In genomic region chrX:154484255-154485149, GRCh38 we compare ENCODE assay signal across 11 cellular contexts. TPM values are rescaled to one million over a fixed set of nuclear protein-coding genes. Genes with fewer than 3 reads are reported as not detected.
DNase-seq lines count a peak whose midpoint lies in the region; ATAC-seq and TF ChIP-seq lines count a peak whose summit lies in the region.
"Had no signal": no experiment of that assay in that cellular context is flagged by ENCODE, and none has a peak within 500 bp of the region (broad histone marks: within the 10 kb centered on the region; RNA-seq: fewer than 3 reads in every experiment).

No MANE protein-coding gene starts in this region.

- CTCF ChIA-PET in IMR-90 (lab: Yijun Ruan, JAX), result no interaction called here

- H3K4ac ChIP-seq in IMR-90 (ENCODE audit: low read depth, low read length) (no peak overlapping the region), neuronal stem cell (ENCODE audit: low read length) (no peak overlapping the region)

- peak overlapping the region; percentile 45 for H2AK9ac ChIP-seq in IMR-90 (replicated peaks; ENCODE audit: low read depth, low read length, poor library complexity)

- TF ChIP-seq EP300 in upper lobe of left lung (IDR thresholded peaks at IDR 0.05) (no peak), tibial nerve (IDR thresholded peaks at IDR 0.05) (no peak)

- H3K9me3 Mint-ChIP-seq in activated T-helper 2 cell treated with anti-CD3 and anti-CD28 coated beads, Interferon-gamma antibody, Interleukin-2, Interleukin-4, amounts not matched to agents 10 μg/mL and 5 μg/mL and 100 μg/mL, durations not matched to agents 14 hours and 24 hours and 36 hours, result no peaks in the 10 kb centered on the region

- H2AK5ac ChIP-seq in IMR-90 (ENCODE audit: low read depth, low read length) (peak overlapping the region; percentile 43), neuronal stem cell (ENCODE audit: low read depth, low read length) (no peak overlapping the region)

- no peak overlapping the region for H2BK20ac ChIP-seq in IMR-90 (ENCODE audit: low read depth, low read length)

- 100% methylated on average over 2 of the region's 16 CpGs; no CpG with 5 or more reads in 1 of the 2 experiments for WGBS in IMR-90 (ENCODE audit: extremely low coverage in 2 of 2, insufficient read length in 1 of 2), 2 experiments
- no CpG with 5 or more reads among the region's 16 CpGs for WGBS in neuronal stem cell (ENCODE audit: extremely low coverage in 2 of 2, insufficient read length in 2 of 2, insufficient replicate concordance in 1 of 2), 2 donors
- WGBS in upper lobe of left lung, 2 donors, result 90% methylated on average over 16 of the region's 16 CpGs; no CpG with 5 or more reads in 1 of the 2 donors
- 82 to 83% methylated on average over 4 to 16 of the region's 16 CpGs for WGBS in tibial nerve, 2 donors

- no peak overlapping the region for H4K91ac ChIP-seq in IMR-90 (ENCODE audit: insufficient read depth, low read depth, low read length)
- no peak overlapping the region for H4K91ac ChIP-seq in neuronal stem cell (ENCODE audit: low read depth, low read length, poor library complexity)

- H2BK12ac ChIP-seq in neuronal stem cell (ENCODE audit: low read length), result no peak overlapping the region

- peaks cover 16% of the 10 kb centered on the region; the same call in 1 of the 2 replicates for H3K36me3 ChIP-seq in IMR-90 (ENCODE audit: control insufficient read depth, insufficient read depth, low read length)
- peaks cover 3 to 8% of the 10 kb centered on the region in 2 donors for H3K36me3 ChIP-seq in neuronal stem cell (replicated peaks in 1 of 2; ENCODE audit: control insufficient read depth in 2 of 2, insufficient read depth in 2 of 2, low read length in 2 of 2)
- peaks cover 0 to 17% (median 2%) of the 10 kb centered on the region in 4 donors for H3K36me3 ChIP-seq in upper lobe of left lung
- peaks cover 0 to 26% (median 0%) of the 10 kb centered on the region in 3 donors for H3K36me3 ChIP-seq in tibial nerve

- no peak overlapping the region for H3K18ac ChIP-seq in IMR-90 (ENCODE audit: low read depth, low read length)
- no peak overlapping the region for H3K18ac ChIP-seq in neuronal stem cell (ENCODE audit: low read length)

- in situ Hi-C loops in Caki2 (cut with HindIII; ENCODE audit: low pct_unique_long_range_greater_than_20kb, low sequenced_read_pairs), result no loop called here
- in situ Hi-C loops in IMR-90 (cut with MboI; ENCODE audit: low sequenced_read_pairs), result no loop called here

- ATAC-seq in IMR-90 (ENCODE audit: low read depth) (no peak), upper lobe of left lung (ENCODE audit: low FRiP score in 2 of 2) (no peak), HG03520 (IDR thresholded peaks at IDR 0.05; ENCODE audit: unreplicated experiment) (no peak)

- DNase-seq in Caki2 (ENCODE audit: low read depth) (peak; percentile 36), IMR-90 (no peak), neuronal stem cell (ENCODE audit: low spot score) (no peak), NCI-H2196 treated with DMSO at 0.1 percent for 48 hours (lab: John Stamatoyannopoulos, UW; ENCODE audit: unreplicated experiment) (no peak), upper lobe of left lung (no peak), tibial nerve (ENCODE audit: low spot score in 2 of 2) (no peak)
- DNase-seq in activated T-helper 2 cell treated with anti-CD3 and anti-CD28 coated beads, Interferon-gamma antibody, Interleukin-2, Interleukin-4, amounts not matched to agents 10 μg/mL and 5 μg/mL and 100 μg/mL, durations not matched to agents 14 hours and 24 hours and 36 hours (ENCODE audit: low spot score), result no peak
- DNase-seq: NCI-H510A, T-helper 9 cell had no signal

- H3K23ac ChIP-seq in IMR-90 (ENCODE audit: low read depth, low read length) (no peak overlapping the region), neuronal stem cell (ENCODE audit: low read depth, low read length, poor library complexity) (no peak overlapping the region)

- H3K4me3 Mint-ChIP-seq in activated T-helper 2 cell treated with anti-CD3 and anti-CD28 coated beads, Interferon-gamma antibody, Interleukin-2, Interleukin-4, amounts not matched to agents 10 μg/mL and 5 μg/mL and 100 μg/mL, durations not matched to agents 14 hours and 24 hours and 36 hours (ENCODE audit: low read depth), result peak overlapping the region; percentile 71

- H3K27ac Mint-ChIP-seq in activated T-helper 2 cell treated with anti-CD3 and anti-CD28 coated beads, Interferon-gamma antibody, Interleukin-2, Interleukin-4, amounts not matched to agents 10 μg/mL and 5 μg/mL and 100 μg/mL, durations not matched to agents 14 hours and 24 hours and 36 hours, result no peak overlapping the region

- H3K36me3 Mint-ChIP-seq in activated T-helper 2 cell treated with anti-CD3 and anti-CD28 coated beads, Interferon-gamma antibody, Interleukin-2, Interleukin-4, amounts not matched to agents 10 μg/mL and 5 μg/mL and 100 μg/mL, durations not matched to agents 14 hours and 24 hours and 36 hours (ENCODE audit: low read depth), result peaks cover 31% of the 10 kb centered on the region

- no peak overlapping the region for H4K5ac ChIP-seq in IMR-90 (ENCODE audit: low read depth, low read length)

- H2AFZ ChIP-seq in IMR-90 (replicated peaks; ENCODE audit: low read length, poor library complexity) (no peak overlapping the region), neuronal stem cell (ENCODE audit: low read length) (no peak overlapping the region)
- H2AFZ ChIP-seq: parathyroid adenoma had no signal

- no peak overlapping the region for H3K56ac ChIP-seq in IMR-90 (ENCODE audit: extremely low read depth, insufficient read depth, low read length)

- H4K8ac ChIP-seq in IMR-90 (ENCODE audit: low read depth in 2 of 2, low read length in 2 of 2), result no peak overlapping the region
- no peak overlapping the region for H4K8ac ChIP-seq in neuronal stem cell (ENCODE audit: low read depth, low read length)

- 0 out of 2 replicates have a peak, but pooled peaks cover 5% of the 10 kb centered on the region for H3K9me1 ChIP-seq in IMR-90 (ENCODE audit: insufficient read depth, low read length)

- no peak overlapping the region for H2BK5ac ChIP-seq in IMR-90 (ENCODE audit: low read depth, low read length, poor library complexity, severe bottlenecking)
- no peak overlapping the region for H2BK5ac ChIP-seq in neuronal stem cell (ENCODE audit: low read length)

- dilution Hi-C loops in IMR-90 (cut with HindIII; ENCODE audit: low sequenced_read_pairs, unreplicated experiment), result no loop called here

- H4K20me1 ChIP-seq in IMR-90 (ENCODE audit: insufficient read depth, low read length), result peaks cover 4% of the 10 kb centered on the region; the same call in 1 of the 2 replicates

- peaks cover 12% of the 10 kb centered on the region for H3K4me1 Mint-ChIP-seq in activated T-helper 2 cell treated with anti-CD3 and anti-CD28 coated beads, Interferon-gamma antibody, Interleukin-2, Interleukin-4, amounts not matched to agents 10 μg/mL and 5 μg/mL and 100 μg/mL, durations not matched to agents 14 hours and 24 hours and 36 hours (ENCODE audit: low read depth)

- no peak overlapping the region for H3K14ac ChIP-seq in IMR-90 (replicated peaks; ENCODE audit: low read depth, low read length)
- H3K14ac ChIP-seq in neuronal stem cell (ENCODE audit: low read length), result no peak overlapping the region

- H3K9ac ChIP-seq in IMR-90 (ENCODE audit: low read depth, low read length) (no peak overlapping the region), neuronal stem cell (ENCODE audit: low read depth, low read length, poor library complexity) (peak overlapping the region; percentile 44)
- H3K9ac ChIP-seq: parathyroid adenoma had no signal

- H3K9me3 ChIP-seq in IMR-90 (ENCODE audit: control insufficient read depth, insufficient read depth, low read length), result no peaks in the 10 kb centered on the region
- no peaks in the 10 kb centered on the region for H3K9me3 ChIP-seq in neuronal stem cell (replicated peaks in 1 of 2; ENCODE audit: control insufficient read depth in 2 of 2, insufficient read depth in 1 of 2, low read depth in 1 of 2, low read length in 2 of 2)
- no peaks in the 10 kb centered on the region for H3K9me3 ChIP-seq in upper lobe of left lung
- H3K9me3 ChIP-seq in tibial nerve, result no peaks in the 10 kb centered on the region

- TF ChIP-seq RAD21 in IMR-90 (IDR thresholded peaks at IDR 0.05; ENCODE audit: low read length), result no peak

- H3K4me3 ChIP-seq in IMR-90 (ENCODE audit: insufficient read depth, low read depth, low read length), result no peak overlapping the region
- no peak overlapping the region for H3K4me3 ChIP-seq in neuronal stem cell (ENCODE audit: low read length in 2 of 2)
- H3K4me3 ChIP-seq in upper lobe of left lung, result peak overlapping the region in 1 of 4 donors; percentile 76
- no peak overlapping the region for H3K4me3 ChIP-seq in tibial nerve

- H3K27ac ChIP-seq in IMR-90 (ENCODE audit: insufficient read depth, low read length) (no peak overlapping the region), neuronal stem cell (replicated peaks; ENCODE audit: low read length) (no peak overlapping the region), upper lobe of left lung (peak overlapping the region in 1 of 4 donors; percentile 14), tibial nerve (peak overlapping the region in 2 of 4 donors; percentile 20 to 67)
- H3K27ac ChIP-seq: parathyroid adenoma had no signal

- no peak overlapping the region for H3K4me2 ChIP-seq in IMR-90 (ENCODE audit: low read depth, low read length)
- no peak overlapping the region for H3K4me2 ChIP-seq in neuronal stem cell (ENCODE audit: insufficient read depth, low read length, poor library complexity, severe bottlenecking)

- H2BK120ac ChIP-seq in IMR-90 (ENCODE audit: low read depth, low read length) (no peak overlapping the region), neuronal stem cell (ENCODE audit: low read depth, low read length) (no peak overlapping the region)

- intact Hi-C loops in IMR-90 (cut with micrococcal nuclease), result no loop called here
- intact Hi-C loops in activated T-helper 2 cell treated with anti-CD3 and anti-CD28 coated beads, Interferon-gamma antibody, Interleukin-2, Interleukin-4, amounts not matched to agents 10 μg/mL and 5 μg/mL and 100 μg/mL, durations not matched to agents 14 hours and 24 hours and 36 hours (cut with micrococcal nuclease), result loop anchor here (5.0 kb wide), 1 partner anchor 48 kb away; no protein-coding TSS in a partner anchor

- no peak for TF ChIP-seq CTCF in IMR-90 (conservative IDR thresholded peaks at IDR 0.05; ENCODE audit: low read depth, low read length)
- no peak for TF ChIP-seq CTCF in upper lobe of left lung (IDR thresholded peaks at IDR 0.05)
- no peak for TF ChIP-seq CTCF in tibial nerve (IDR thresholded peaks at IDR 0.05)

- POLR2A ChIA-PET in IMR-90 (lab: Charles Lee; ENCODE audit: unreplicated experiment), result no interaction called here

- H3K27me3 ChIP-seq in IMR-90 (ENCODE audit: control insufficient read depth, insufficient read depth, low read length) (no peaks in the 10 kb centered on the region), neuronal stem cell (ENCODE audit: control insufficient read depth in 3 of 3, insufficient read depth in 3 of 3, low read depth in 1 of 3, low read length in 3 of 3) (peaks cover 0 to 10% (median 0%) of the 10 kb centered on the region in 3 experiments), upper lobe of left lung (no peaks in the 10 kb centered on the region), tibial nerve (no peaks in the 10 kb centered on the region)

- H2BK15ac ChIP-seq in IMR-90 (ENCODE audit: low read depth, low read length) (no peak overlapping the region), neuronal stem cell (ENCODE audit: low read length) (no peak overlapping the region)

- no peak for TF ChIP-seq POLR2A in IMR-90 (IDR thresholded peaks at IDR 0.05; ENCODE audit: low read depth, low read length)
- no peak for TF ChIP-seq POLR2A in upper lobe of left lung (IDR thresholded peaks at IDR 0.05)
- TF ChIP-seq POLR2A in tibial nerve (IDR thresholded peaks at IDR 0.05), result no peak

- BruUV-seq in IMR-90 (replicated peaks; lab: Mats Ljungman, UMichigan), result no TSS peak

- H3K4me1 ChIP-seq in IMR-90 (ENCODE audit: control insufficient read depth, insufficient read depth, low read length), result peaks cover 4% of the 10 kb centered on the region; the same call in 1 of the 2 replicates
- H3K4me1 ChIP-seq in neuronal stem cell (ENCODE audit: control insufficient read depth in 2 of 2, insufficient read depth in 1 of 2, low read depth in 1 of 2, low read length in 2 of 2), result peaks cover 0 to under 1% of the 10 kb centered on the region in 2 donors
- peaks cover 3 to 36% (median 17%) of the 10 kb centered on the region in 4 donors for H3K4me1 ChIP-seq in upper lobe of left lung
- H3K4me1 ChIP-seq in tibial nerve, result peaks cover 0 to 40% (median 8%) of the 10 kb centered on the region in 4 donors
- H3K4me1 ChIP-seq: parathyroid adenoma had no signal

- no peaks in the 10 kb centered on the region for H3K27me3 Mint-ChIP-seq in activated T-helper 2 cell treated with anti-CD3 and anti-CD28 coated beads, Interferon-gamma antibody, Interleukin-2, Interleukin-4, amounts not matched to agents 10 μg/mL and 5 μg/mL and 100 μg/mL, durations not matched to agents 14 hours and 24 hours and 36 hours (ENCODE audit: low read depth)

- H3K79me1 ChIP-seq in IMR-90 (ENCODE audit: low read depth in 1 of 2, low read length in 2 of 2) (peaks cover 3 to 34% of the 10 kb centered on the region in 2 experiments; a peak in 3 of 4 replicates), neuronal stem cell (ENCODE audit: low read depth, low read length) (peaks cover 7% of the 10 kb centered on the region)

RNA-seq across cellular contexts. Expression of gene UBL4A, which starts 1.9 kb away (rescaled TPM):
- total RNA-seq in Caki2 (2014; rRNA removed; shearing (Covaris generic); ENCODE audit: low replicate concordance), result 109 and 110 TPM in 2 replicates
- total RNA-seq in IMR-90 (2012; rRNA removed) (21.4 and 28.3 TPM in 2 replicates), upper lobe of left lung (10 to 100 TPM; 13.6 to 52.2 (median 43.8) TPM), tibial nerve (10 to 100 TPM; 39.0 to 58.5 (median 43.4) TPM)
- polyA plus RNA-seq in IMR-90 (2012; rRNA removed), result 22.2 and 24.6 TPM in 2 replicates
- 17.4 and 24.0 TPM in 2 replicates for polyA plus RNA-seq in IMR-90 (2012; cell fraction: cytosol; rRNA removed)
- polyA plus RNA-seq in IMR-90 (2012; cell fraction: nucleus; rRNA removed; ENCODE audit: low replicate concordance), result 12.6 and 22.4 TPM in 2 replicates
- 55.5 and 56.1 TPM in 2 replicates for total RNA-seq in activated T-helper 2 cell treated with anti-CD3 and anti-CD28 coated beads, Interferon-gamma antibody, Interleukin-2, Interleukin-4, amounts not matched to agents 10 μg/mL and 5 μg/mL and 100 μg/mL, durations not matched to agents 14 hours and 24 hours and 36 hours
- polyA plus RNA-seq in neuronal stem cell (2013, experiment 1 of 2), result 15.7 TPM
- polyA plus RNA-seq in neuronal stem cell (2013, experiment 2 of 2), result 15.4 TPM

RNA-seq across cellular contexts. Expression of gene LAGE3, which starts 5.4 kb away (rescaled TPM):
- total RNA-seq in Caki2 (2014; rRNA removed; shearing (Covaris generic); ENCODE audit: low replicate concordance), result 32.3 and 71.1 TPM in 2 replicates
- 3.6 and 6.4 TPM in 2 replicates for total RNA-seq in IMR-90 (2012; rRNA removed)
- polyA plus RNA-seq in IMR-90 (2012; rRNA removed), result 14.8 and 17.6 TPM in 2 replicates
- polyA plus RNA-seq in IMR-90 (2012; cell fraction: cytosol; rRNA removed), result 20.2 and 29.9 TPM in 2 replicates
- polyA plus RNA-seq in IMR-90 (2012; cell fraction: nucleus; rRNA removed; ENCODE audit: low replicate concordance), result 5.5 and 10.3 TPM in 2 replicates
- 49.4 and 51.7 TPM in 2 replicates for total RNA-seq in activated T-helper 2 cell treated with anti-CD3 and anti-CD28 coated beads, Interferon-gamma antibody, Interleukin-2, Interleukin-4, amounts not matched to agents 10 μg/mL and 5 μg/mL and 100 μg/mL, durations not matched to agents 14 hours and 24 hours and 36 hours
- 26.6 TPM for polyA plus RNA-seq in neuronal stem cell (2013, experiment 1 of 2)
- polyA plus RNA-seq in neuronal stem cell (2013, experiment 2 of 2), result 28.1 TPM
- total RNA-seq in upper lobe of left lung, result 10 to 100 TPM; 16.6 to 25.4 (median 20.2) TPM
- total RNA-seq in tibial nerve, result 10 to 100 TPM; 18.8 to 46.5 (median 35.0) TPM

RNA-seq across cellular contexts. Expression of gene SLC10A3, which starts 5.9 kb away (rescaled TPM):
- total RNA-seq in Caki2 (2014; rRNA removed; shearing (Covaris generic); ENCODE audit: low replicate concordance), result 14.0 and 21.5 TPM in 2 replicates
- total RNA-seq in IMR-90 (2012; rRNA removed) (15.2 and 16.1 TPM in 2 replicates), upper lobe of left lung (10 to 100 TPM; 16.8 to 33.4 (median 28.7) TPM), tibial nerve (10 to 100 TPM; 17.8 to 40.6 (median 27.0) TPM)
- 24.6 and 26.9 TPM in 2 replicates for polyA plus RNA-seq in IMR-90 (2012; rRNA removed)
- polyA plus RNA-seq in IMR-90 (2012; cell fraction: cytosol; rRNA removed), result 12.0 and 39.4 TPM in 2 replicates
- polyA plus RNA-seq in IMR-90 (2012; cell fraction: nucleus; rRNA removed; ENCODE audit: low replicate concordance), result 12.8 and 26.1 TPM in 2 replicates
- 17.5 and 18.3 TPM in 2 replicates for total RNA-seq in activated T-helper 2 cell treated with anti-CD3 and anti-CD28 coated beads, Interferon-gamma antibody, Interleukin-2, Interleukin-4, amounts not matched to agents 10 μg/mL and 5 μg/mL and 100 μg/mL, durations not matched to agents 14 hours and 24 hours and 36 hours
- polyA plus RNA-seq in neuronal stem cell (2013, experiment 1 of 2), result 4.4 TPM
- 4.5 TPM for polyA plus RNA-seq in neuronal stem cell (2013, experiment 2 of 2)

RNA-seq across cellular contexts. Expression of gene PLXNA3, which starts 26.4 kb away (rescaled TPM):
- 2.2 and 2.7 TPM in 2 replicates for total RNA-seq in Caki2 (2014; rRNA removed; shearing (Covaris generic); ENCODE audit: low replicate concordance)
- total RNA-seq in IMR-90 (2012; rRNA removed) (4.3 and 8.1 TPM in 2 replicates), upper lobe of left lung (100 to 1,000 TPM in 1 of 6 donors, 10 to 100 TPM in 4, 1 to 10 TPM in 1; 7.9 to 195 (median 36.3) TPM), tibial nerve (10 to 100 TPM; 17.0 to 44.4 (median 24.2) TPM)
- 111 and 126 TPM in 2 replicates for polyA plus RNA-seq in IMR-90 (2012; rRNA removed)
- polyA plus RNA-seq in IMR-90 (2012; cell fraction: cytosol; rRNA removed), result 12.8 and 52.2 TPM in 2 replicates
- polyA plus RNA-seq in IMR-90 (2012; cell fraction: nucleus; rRNA removed; ENCODE audit: low replicate concordance), result 469 and 902 TPM in 2 replicates
- 62.1 and 62.5 TPM in 2 replicates for total RNA-seq in activated T-helper 2 cell treated with anti-CD3 and anti-CD28 coated beads, Interferon-gamma antibody, Interleukin-2, Interleukin-4, amounts not matched to agents 10 μg/mL and 5 μg/mL and 100 μg/mL, durations not matched to agents 14 hours and 24 hours and 36 hours
- polyA plus RNA-seq in neuronal stem cell (2013, experiment 1 of 2), result 22.3 TPM
- polyA plus RNA-seq in neuronal stem cell (2013, experiment 2 of 2), result 20.9 TPM

RNA-seq across cellular contexts. Expression of gene FAM3A, which starts 31.5 kb away (rescaled TPM):
- total RNA-seq in Caki2 (2014; rRNA removed; shearing (Covaris generic); ENCODE audit: low replicate concordance), result 32.5 and 47.1 TPM in 2 replicates
- total RNA-seq in IMR-90 (2012; rRNA removed), result 14.0 and 15.0 TPM in 2 replicates
- 47.2 and 52.0 TPM in 2 replicates for polyA plus RNA-seq in IMR-90 (2012; rRNA removed)
- 35.3 and 65.1 TPM in 2 replicates for polyA plus RNA-seq in IMR-90 (2012; cell fraction: cytosol; rRNA removed)
- polyA plus RNA-seq in IMR-90 (2012; cell fraction: nucleus; rRNA removed; ENCODE audit: low replicate concordance), result 99.5 and 206 TPM in 2 replicates
- total RNA-seq in activated T-helper 2 cell treated with anti-CD3 and anti-CD28 coated beads, Interferon-gamma antibody, Interleukin-2, Interleukin-4, amounts not matched to agents 10 μg/mL and 5 μg/mL and 100 μg/mL, durations not matched to agents 14 hours and 24 hours and 36 hours, result 39.2 and 39.8 TPM in 2 replicates
- polyA plus RNA-seq in neuronal stem cell (2013, experiment 1 of 2), result 12.9 TPM
- 14.6 TPM for polyA plus RNA-seq in neuronal stem cell (2013, experiment 2 of 2)
- total RNA-seq in upper lobe of left lung, result 10 to 100 TPM; 41.0 to 67.1 (median 49.3) TPM
- 10 to 100 TPM; 40.9 to 76.5 (median 55.7) TPM for total RNA-seq in tibial nerve
